ENCODE assay signal across 1 cellular context in the genomic region with DNA sequence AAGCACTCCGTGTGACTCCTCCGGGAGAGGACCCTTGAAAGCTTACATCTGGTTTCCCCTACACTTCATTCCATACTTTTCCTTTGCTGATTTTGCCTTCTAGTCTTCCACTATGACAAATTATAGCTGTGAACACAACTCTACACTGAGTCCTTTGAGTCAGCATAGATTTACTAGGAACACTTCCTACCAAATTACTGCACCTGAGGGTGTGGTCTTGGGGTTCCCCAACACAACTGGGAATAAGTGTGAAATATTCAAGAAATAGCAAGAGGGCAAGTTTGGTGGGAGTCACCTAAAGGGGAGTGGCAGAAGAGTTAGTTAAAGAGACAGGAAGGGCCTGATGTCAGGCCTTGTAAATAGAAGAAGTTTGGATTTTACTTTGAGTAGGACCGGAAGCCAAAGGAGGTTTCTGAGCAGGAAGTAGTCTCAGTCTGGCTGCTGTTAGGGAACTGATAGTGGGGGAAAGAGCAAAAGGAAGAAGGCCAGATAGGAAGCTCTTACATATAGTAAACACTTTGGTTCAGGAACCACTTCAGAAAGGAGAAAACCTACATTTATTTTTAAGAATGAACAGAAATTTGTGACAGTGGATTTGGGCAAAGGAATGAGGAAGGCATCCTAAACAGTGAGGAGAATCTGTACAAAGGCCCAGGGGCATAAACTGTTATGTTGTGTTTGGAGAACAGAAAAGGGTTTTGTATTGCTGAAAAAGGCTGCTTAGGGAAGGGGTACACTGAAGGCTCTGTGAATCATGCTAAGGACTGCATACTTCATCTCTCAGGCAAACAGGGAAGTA.
TF ChIP-seq lines count a peak whose summit lies in the region.

No MANE protein-coding gene starts in this region.

TF ChIP-seq in K562, 482 proteins besides CTCF, POLR2A, EP300 and RAD21 (continued from another document):
- TF ChIP-seq, protein P1, sequence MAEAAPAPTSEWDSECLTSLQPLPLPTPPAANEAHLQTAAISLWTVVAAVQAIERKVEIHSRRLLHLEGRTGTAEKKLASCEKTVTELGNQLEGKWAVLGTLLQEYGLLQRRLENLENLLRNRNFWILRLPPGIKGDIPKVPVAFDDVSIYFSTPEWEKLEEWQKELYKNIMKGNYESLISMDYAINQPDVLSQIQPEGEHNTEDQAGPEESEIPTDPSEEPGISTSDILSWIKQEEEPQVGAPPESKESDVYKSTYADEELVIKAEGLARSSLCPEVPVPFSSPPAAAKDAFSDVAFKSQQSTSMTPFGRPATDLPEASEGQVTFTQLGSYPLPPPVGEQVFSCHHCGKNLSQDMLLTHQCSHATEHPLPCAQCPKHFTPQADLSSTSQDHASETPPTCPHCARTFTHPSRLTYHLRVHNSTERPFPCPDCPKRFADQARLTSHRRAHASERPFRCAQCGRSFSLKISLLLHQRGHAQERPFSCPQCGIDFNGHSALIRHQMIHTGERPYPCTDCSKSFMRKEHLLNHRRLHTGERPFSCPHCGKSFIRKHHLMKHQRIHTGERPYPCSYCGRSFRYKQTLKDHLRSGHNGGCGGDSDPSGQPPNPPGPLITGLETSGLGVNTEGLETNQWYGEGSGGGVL (CRISPR knock-in tag; IDR thresholded peaks at IDR 0.05) = no peak
- TF ChIP-seq DDX20 (tag; IDR thresholded peaks at IDR 0.05; ENCODE audit: low read depth) = no peak
- no peak for TF ChIP-seq NEUROD1 (IDR thresholded peaks at IDR 0.05; ENCODE audit: borderline replicate concordance, low read depth, low read length, partially characterized antibody)
- no peak for TF ChIP-seq DIDO1 (tag; IDR thresholded peaks at IDR 0.05; ENCODE audit: low read depth)
- no peak for TF ChIP-seq MNT (conservative IDR thresholded peaks at IDR 0.05)
- TF ChIP-seq SLC30A9 (CRISPR knock-in tag; IDR thresholded peaks at IDR 0.05) = no peak
- TF ChIP-seq ZKSCAN1 (IDR thresholded peaks at IDR 0.05; ENCODE audit: low read depth, low read length) = no peak
- no peak for TF ChIP-seq THRB (CRISPR knock-in tag; conservative IDR thresholded peaks at IDR 0.05)
- no peak for TF ChIP-seq PREB (CRISPR knock-in tag; IDR thresholded peaks at IDR 0.05)
- TF ChIP-seq MTF1 (CRISPR knock-in tag; IDR thresholded peaks at IDR 0.05; ENCODE audit: borderline replicate concordance) = no peak
- TF ChIP-seq CSDE1 (IDR thresholded peaks at IDR 0.05) = no peak
- peak; percentile 77 for TF ChIP-seq GABPA (tag; conservative IDR thresholded peaks at IDR 0.05; ENCODE audit: low read depth)
- TF ChIP-seq KLF16 (IDR thresholded peaks at IDR 0.05) = no peak
- no peak for TF ChIP-seq KLF1 (tag; IDR thresholded peaks at IDR 0.05)
- no peak for TF ChIP-seq ZNF785 (CRISPR knock-in tag; IDR thresholded peaks at IDR 0.05)
- no peak for TF ChIP-seq PHF8 (IDR thresholded peaks at IDR 0.05; ENCODE audit: borderline replicate concordance, low read length)
- peak; percentile 45 for TF ChIP-seq TCF3 (CRISPR knock-in tag; IDR thresholded peaks at IDR 0.05)
- no peak for TF ChIP-seq HOXB6 (CRISPR knock-in tag; IDR thresholded peaks at IDR 0.05; ENCODE audit: borderline replicate concordance)
- TF ChIP-seq MTA1 (IDR thresholded peaks at IDR 0.05; ENCODE audit: borderline replicate concordance) = no peak
- TF ChIP-seq SMAD4 (CRISPR knock-in tag; conservative IDR thresholded peaks at IDR 0.05) = peak; percentile 55; the same call in 1 of the 2 replicates
- TF ChIP-seq DMBX1 (CRISPR knock-in tag; IDR thresholded peaks at IDR 0.05; ENCODE audit: borderline replicate concordance) = no peak
- no peak for TF ChIP-seq ZBTB8A (IDR thresholded peaks at IDR 0.05; ENCODE audit: partially characterized antibody)
- peak; percentile 70 for TF ChIP-seq ARID1B (IDR thresholded peaks at IDR 0.05)
- no peak for TF ChIP-seq TSHZ1 (CRISPR knock-in tag; IDR thresholded peaks at IDR 0.05)
- TF ChIP-seq MCM7 (IDR thresholded peaks at IDR 0.05) = no peak
- TF ChIP-seq, protein P2, sequence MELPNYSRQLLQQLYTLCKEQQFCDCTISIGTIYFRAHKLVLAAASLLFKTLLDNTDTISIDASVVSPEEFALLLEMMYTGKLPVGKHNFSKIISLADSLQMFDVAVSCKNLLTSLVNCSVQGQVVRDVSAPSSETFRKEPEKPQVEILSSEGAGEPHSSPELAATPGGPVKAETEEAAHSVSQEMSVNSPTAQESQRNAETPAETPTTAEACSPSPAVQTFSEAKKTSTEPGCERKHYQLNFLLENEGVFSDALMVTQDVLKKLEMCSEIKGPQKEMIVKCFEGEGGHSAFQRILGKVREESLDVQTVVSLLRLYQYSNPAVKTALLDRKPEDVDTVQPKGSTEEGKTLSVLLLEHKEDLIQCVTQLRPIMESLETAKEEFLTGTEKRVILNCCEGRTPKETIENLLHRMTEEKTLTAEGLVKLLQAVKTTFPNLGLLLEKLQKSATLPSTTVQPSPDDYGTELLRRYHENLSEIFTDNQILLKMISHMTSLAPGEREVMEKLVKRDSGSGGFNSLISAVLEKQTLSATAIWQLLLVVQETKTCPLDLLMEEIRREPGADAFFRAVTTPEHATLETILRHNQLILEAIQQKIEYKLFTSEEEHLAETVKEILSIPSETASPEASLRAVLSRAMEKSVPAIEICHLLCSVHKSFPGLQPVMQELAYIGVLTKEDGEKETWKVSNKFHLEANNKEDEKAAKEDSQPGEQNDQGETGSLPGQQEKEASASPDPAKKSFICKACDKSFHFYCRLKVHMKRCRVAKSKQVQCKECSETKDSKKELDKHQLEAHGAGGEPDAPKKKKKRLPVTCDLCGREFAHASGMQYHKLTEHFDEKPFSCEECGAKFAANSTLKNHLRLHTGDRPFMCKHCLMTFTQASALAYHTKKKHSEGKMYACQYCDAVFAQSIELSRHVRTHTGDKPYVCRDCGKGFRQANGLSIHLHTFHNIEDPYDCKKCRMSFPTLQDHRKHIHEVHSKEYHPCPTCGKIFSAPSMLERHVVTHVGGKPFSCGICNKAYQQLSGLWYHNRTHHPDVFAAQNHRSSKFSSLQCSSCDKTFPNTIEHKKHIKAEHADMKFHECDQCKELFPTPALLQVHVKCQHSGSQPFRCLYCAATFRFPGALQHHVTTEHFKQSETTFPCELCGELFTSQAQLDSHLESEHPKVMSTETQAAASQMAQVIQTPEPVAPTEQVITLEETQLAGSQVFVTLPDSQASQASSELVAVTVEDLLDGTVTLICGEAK (IDR thresholded peaks at IDR 0.05) = peak; percentile 63; the same call in 1 of the 2 replicates
- TF ChIP-seq, protein P2 (CRISPR knock-in tag; IDR thresholded peaks at IDR 0.05) = no peak
- no peak for TF ChIP-seq ZKSCAN8 (CRISPR knock-in tag; IDR thresholded peaks at IDR 0.05)
- no peak for TF ChIP-seq TGIF2 (CRISPR knock-in tag; IDR thresholded peaks at IDR 0.05)
- no peak for TF ChIP-seq TEAD2 (tag; IDR thresholded peaks at IDR 0.05)
- no peak for TF ChIP-seq HNRNPH1 (optimal IDR thresholded peaks at IDR 0.05; ENCODE audit: low read depth, low read length)
- TF ChIP-seq, protein P3, sequence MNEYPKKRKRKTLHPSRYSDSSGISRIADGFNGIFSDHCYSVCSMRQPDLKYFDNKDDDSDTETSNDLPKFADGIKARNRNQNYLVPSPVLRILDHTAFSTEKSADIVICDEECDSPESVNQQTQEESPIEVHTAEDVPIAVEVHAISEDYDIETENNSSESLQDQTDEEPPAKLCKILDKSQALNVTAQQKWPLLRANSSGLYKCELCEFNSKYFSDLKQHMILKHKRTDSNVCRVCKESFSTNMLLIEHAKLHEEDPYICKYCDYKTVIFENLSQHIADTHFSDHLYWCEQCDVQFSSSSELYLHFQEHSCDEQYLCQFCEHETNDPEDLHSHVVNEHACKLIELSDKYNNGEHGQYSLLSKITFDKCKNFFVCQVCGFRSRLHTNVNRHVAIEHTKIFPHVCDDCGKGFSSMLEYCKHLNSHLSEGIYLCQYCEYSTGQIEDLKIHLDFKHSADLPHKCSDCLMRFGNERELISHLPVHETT (CRISPR knock-in tag; conservative IDR thresholded peaks at IDR 0.05 in 1 of 2, IDR thresholded peaks at IDR 0.05 in 1 of 2) = no peak
- no peak for TF ChIP-seq ZNF24 (IDR thresholded peaks at IDR 0.05)
- no peak for TF ChIP-seq CBX3 (IDR thresholded peaks at IDR 0.05; ENCODE audit: borderline replicate concordance in 1 of 2, low read length in 2 of 2)
- peak; percentile 88 for TF ChIP-seq ETV1 (tag; conservative IDR thresholded peaks at IDR 0.05; ENCODE audit: low read depth)
- TF ChIP-seq ZNF431 (CRISPR knock-in tag; IDR thresholded peaks at IDR 0.05) = no peak
- TF ChIP-seq RAD51 (IDR thresholded peaks at IDR 0.05; ENCODE audit: borderline replicate concordance, low read depth) = no peak
TF ChIP-seq in K562: peak in this region for 21.
